ENCODE assay signal across 21 cellular contexts in genomic region chr1:241648159-241648558, GRCh38. TPM values are rescaled to one million over a fixed set of nuclear protein-coding genes. Genes with fewer than 3 reads are reported as not detected.
"Had no signal": no experiment of that assay in that cellular context is flagged by ENCODE, and none has a peak within 500 bp of the region (broad histone marks: within the 10 kb centered on the region; RNA-seq: fewer than 3 reads in every experiment).

No MANE protein-coding gene starts in this region.

- H3K9me3 ChIP-seq: SK-N-SH had no signal

- H3K9ac ChIP-seq: SK-N-SH had no signal

- H3K27ac ChIP-seq: RWPE1 had no signal

- ATAC-seq: Panc1, T-cell had no signal

- H3K9me2 ChIP-seq: SK-N-SH had no signal

- H3K4me2 ChIP-seq: SK-N-SH had no signal

- DNase-seq: Karpas-422, KG1, MM.1S, NCI-H1105 treated with DMSO at 0.1 percent for 48 hours, NCI-H1417 treated with DMSO at 0.1 percent for 48 hours, NCI-H146, NCI-H187, NCI-H2107, NCI-H2227 treated with DMSO at 0.1 percent for 48 hours, NCI-H524, NCI-H526 treated with DMSO at 0.1 percent for 48 hours, NCI-H82, SHP77, SK-N-SH, SW 1271, T-cell had no signal

RNA-seq across cellular contexts. Expression of gene WDR64, which starts 3.9 kb away (rescaled TPM):
- total RNA-seq: HT1080, NCI-H460, SK-MEL-5 had no signal
